1 cellular context compared by ENCODE assay signal in the genomic region with DNA sequence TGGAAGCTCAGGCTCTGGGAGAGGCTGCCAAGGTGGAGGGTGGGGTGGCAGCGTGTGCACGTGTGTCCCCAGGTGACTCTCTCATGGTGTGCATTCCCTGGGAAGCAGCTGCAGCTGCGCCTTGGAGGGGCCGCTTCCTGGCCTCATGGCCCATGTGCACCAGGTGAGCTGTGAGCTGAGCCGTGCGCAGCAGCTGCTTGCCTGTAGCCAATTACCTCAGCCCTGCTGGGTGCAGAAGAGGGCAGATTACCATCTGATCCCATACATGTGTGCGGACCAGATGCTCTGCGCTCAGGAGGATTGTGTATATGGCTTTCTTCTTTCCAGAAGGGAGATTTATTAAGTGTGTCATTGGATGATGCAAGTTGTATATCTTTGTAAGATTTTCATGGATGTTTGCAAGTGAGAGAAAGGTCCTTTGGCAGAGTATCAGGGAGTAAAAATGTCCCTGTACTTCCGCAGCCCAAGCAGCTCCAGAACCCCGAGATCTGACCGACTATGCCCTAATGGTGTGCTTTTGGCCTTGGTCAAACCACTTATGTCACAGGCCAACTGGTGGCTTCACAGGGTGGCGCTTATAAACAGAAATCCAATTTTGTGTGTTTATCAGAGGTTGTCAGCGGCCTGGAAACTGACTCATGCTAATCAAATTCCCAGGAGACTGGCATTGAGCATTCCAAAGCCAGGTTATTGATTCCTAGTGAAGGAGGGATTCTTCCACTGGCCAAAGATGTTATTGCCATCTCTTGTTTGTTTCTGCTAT.
TF ChIP-seq lines count a peak whose summit lies in the region.

No MANE protein-coding gene starts in this region.

TF ChIP-seq in WTC11, 78 proteins besides CTCF, POLR2A, EP300 and RAD21 (continued from another document):
- TF ChIP-seq, protein P1, sequence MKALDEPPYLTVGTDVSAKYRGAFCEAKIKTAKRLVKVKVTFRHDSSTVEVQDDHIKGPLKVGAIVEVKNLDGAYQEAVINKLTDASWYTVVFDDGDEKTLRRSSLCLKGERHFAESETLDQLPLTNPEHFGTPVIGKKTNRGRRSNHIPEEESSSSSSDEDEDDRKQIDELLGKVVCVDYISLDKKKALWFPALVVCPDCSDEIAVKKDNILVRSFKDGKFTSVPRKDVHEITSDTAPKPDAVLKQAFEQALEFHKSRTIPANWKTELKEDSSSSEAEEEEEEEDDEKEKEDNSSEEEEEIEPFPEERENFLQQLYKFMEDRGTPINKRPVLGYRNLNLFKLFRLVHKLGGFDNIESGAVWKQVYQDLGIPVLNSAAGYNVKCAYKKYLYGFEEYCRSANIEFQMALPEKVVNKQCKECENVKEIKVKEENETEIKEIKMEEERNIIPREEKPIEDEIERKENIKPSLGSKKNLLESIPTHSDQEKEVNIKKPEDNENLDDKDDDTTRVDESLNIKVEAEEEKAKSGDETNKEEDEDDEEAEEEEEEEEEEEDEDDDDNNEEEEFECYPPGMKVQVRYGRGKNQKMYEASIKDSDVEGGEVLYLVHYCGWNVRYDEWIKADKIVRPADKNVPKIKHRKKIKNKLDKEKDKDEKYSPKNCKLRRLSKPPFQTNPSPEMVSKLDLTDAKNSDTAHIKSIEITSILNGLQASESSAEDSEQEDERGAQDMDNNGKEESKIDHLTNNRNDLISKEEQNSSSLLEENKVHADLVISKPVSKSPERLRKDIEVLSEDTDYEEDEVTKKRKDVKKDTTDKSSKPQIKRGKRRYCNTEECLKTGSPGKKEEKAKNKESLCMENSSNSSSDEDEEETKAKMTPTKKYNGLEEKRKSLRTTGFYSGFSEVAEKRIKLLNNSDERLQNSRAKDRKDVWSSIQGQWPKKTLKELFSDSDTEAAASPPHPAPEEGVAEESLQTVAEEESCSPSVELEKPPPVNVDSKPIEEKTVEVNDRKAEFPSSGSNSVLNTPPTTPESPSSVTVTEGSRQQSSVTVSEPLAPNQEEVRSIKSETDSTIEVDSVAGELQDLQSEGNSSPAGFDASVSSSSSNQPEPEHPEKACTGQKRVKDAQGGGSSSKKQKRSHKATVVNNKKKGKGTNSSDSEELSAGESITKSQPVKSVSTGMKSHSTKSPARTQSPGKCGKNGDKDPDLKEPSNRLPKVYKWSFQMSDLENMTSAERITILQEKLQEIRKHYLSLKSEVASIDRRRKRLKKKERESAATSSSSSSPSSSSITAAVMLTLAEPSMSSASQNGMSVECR (CRISPR knock-in tag; IDR thresholded peaks at IDR 0.05; ENCODE audit: borderline replicate concordance) = no peak
- TF ChIP-seq, protein P2, sequence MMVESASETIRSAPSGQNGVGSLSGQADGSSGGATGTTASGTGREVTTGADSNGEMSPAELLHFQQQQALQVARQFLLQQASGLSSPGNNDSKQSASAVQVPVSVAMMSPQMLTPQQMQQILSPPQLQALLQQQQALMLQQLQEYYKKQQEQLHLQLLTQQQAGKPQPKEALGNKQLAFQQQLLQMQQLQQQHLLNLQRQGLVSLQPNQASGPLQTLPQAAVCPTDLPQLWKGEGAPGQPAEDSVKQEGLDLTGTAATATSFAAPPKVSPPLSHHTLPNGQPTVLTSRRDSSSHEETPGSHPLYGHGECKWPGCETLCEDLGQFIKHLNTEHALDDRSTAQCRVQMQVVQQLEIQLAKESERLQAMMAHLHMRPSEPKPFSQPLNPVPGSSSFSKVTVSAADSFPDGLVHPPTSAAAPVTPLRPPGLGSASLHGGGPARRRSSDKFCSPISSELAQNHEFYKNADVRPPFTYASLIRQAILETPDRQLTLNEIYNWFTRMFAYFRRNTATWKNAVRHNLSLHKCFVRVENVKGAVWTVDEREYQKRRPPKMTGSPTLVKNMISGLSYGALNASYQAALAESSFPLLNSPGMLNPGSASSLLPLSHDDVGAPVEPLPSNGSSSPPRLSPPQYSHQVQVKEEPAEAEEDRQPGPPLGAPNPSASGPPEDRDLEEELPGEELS (CRISPR knock-in tag; IDR thresholded peaks at IDR 0.05) = no peak
- no peak for TF ChIP-seq MYBL2 (CRISPR knock-in tag; IDR thresholded peaks at IDR 0.05)
- TF ChIP-seq RORB (CRISPR knock-in tag; IDR thresholded peaks at IDR 0.05) = no peak
- TF ChIP-seq, protein P3, sequence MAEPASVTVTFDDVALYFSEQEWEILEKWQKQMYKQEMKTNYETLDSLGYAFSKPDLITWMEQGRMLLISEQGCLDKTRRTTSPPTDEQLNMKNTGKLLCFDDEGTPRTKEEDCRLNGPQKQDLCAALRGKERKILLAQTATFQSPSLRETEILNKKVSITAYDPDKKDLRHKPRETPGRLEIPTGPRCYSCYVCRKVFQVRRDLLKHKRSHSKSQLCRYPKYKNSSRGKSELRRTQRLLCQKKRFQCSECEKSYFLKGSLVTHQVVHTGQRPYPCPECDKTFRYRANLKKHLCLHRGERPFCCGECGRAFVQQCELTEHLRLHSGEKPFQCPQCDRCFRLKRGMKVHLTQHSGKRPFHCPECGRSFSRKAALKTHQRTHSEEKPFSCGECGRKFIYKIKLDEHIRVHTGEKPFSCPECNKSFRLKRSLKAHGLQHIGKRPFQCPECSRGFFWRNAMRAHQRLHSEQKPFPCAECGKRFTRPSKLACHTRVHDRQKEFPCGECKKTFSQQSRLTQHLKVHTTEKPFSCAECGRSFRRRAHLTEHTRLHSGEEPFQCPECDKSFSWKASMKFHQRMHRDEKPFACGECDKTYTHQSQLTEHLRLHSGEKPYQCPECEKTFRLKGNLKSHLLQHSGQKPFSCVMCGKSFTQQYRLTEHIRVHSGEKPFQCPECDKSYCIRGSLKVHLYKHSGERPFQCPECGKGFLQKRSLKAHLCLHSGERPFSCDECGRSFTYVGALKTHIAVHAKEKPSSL (CRISPR knock-in tag; conservative IDR thresholded peaks at IDR 0.05) = no peak
- TF ChIP-seq HMGA2 (CRISPR knock-in tag; IDR thresholded peaks at IDR 0.05) = no peak
